Comparison of ENCODE assay signal across 15 cellular contexts in genomic region chr2:144137705-144138428, GRCh38.
A peak's percentile ranks its signal among the peaks of the same experiment; 100 is the strongest.
DNase-seq lines count a peak whose midpoint lies in the region; ATAC-seq, FAIRE-seq and TF ChIP-seq lines count a peak whose summit lies in the region.
"Had no signal": no experiment of that assay in that cellular context is flagged by ENCODE, and none has a peak within 500 bp of the region (broad histone marks: within the 10 kb centered on the region; RNA-seq: fewer than 3 reads in every experiment).

No MANE protein-coding gene starts in this region.

- H3K4me1 Mint-ChIP-seq in activated naive CD8-positive, alpha-beta T cell treated with anti-CD3 and anti-CD28 coated beads, Interleukin-2, amount 50 U/mL, for 24 hours, result peaks cover 1% of the 10 kb centered on the region
- peaks cover 1% of the 10 kb centered on the region for H3K4me1 Mint-ChIP-seq in activated naive CD8-positive, alpha-beta T cell treated with anti-CD3 and anti-CD28 coated beads for 36 hours
- peaks cover 24% of the 10 kb centered on the region for H3K4me1 Mint-ChIP-seq in astrocyte (ENCODE audit: low read depth, unreplicated experiment)
- H3K4me1 Mint-ChIP-seq in memory B cell, result peaks cover 5% of the 10 kb centered on the region
- no peaks in the 10 kb centered on the region for H3K4me1 Mint-ChIP-seq in immature natural killer cell

- H3K9ac ChIP-seq in astrocyte (ENCODE audit: low read length), result no peak overlapping the region

- TF ChIP-seq CTCF in astrocyte (IDR thresholded peaks at IDR 0.05; ENCODE audit: insufficient read depth, low read depth, low read length) (no peak), gastroesophageal sphincter (IDR thresholded peaks at IDR 0.05) (no peak)

- FAIRE-seq in astrocyte (lab: Jason Lieb, UNC), result peak; percentile 5

- peak; percentile 36 for ATAC-seq in activated naive CD8-positive, alpha-beta T cell treated with anti-CD3 and anti-CD28 coated beads, Interleukin-2, amount 50 U/mL, for 24 hours
- ATAC-seq in memory B cell (ENCODE audit: low read depth) (no peak), gastroesophageal sphincter (no peak), aorta (ENCODE audit: low FRiP score) (no peak)

- 82 to 90% methylated on average over 3 to 5 of the region's 5 CpGs for WGBS in gastroesophageal sphincter (ENCODE audit: low coverage in 1 of 2), 2 donors
- 97 to 98% methylated on average over 5 of the region's 5 CpGs for WGBS in aorta, 2 donors

- H3K27ac Mint-ChIP-seq in activated naive CD8-positive, alpha-beta T cell treated with anti-CD3 and anti-CD28 coated beads, Interleukin-2, amount 50 U/mL, for 24 hours, result no peak overlapping the region
- no peak overlapping the region for H3K27ac Mint-ChIP-seq in activated naive CD8-positive, alpha-beta T cell treated with anti-CD3 and anti-CD28 coated beads for 36 hours
- H3K27ac Mint-ChIP-seq in astrocyte (ENCODE audit: unreplicated experiment), result peak overlapping the region; percentile 90
- peak overlapping the region; percentile 18 for H3K27ac Mint-ChIP-seq in memory B cell
- peak overlapping the region in 2 of 6 donors; percentile 36 to 46 for H3K27ac Mint-ChIP-seq in immature natural killer cell

- H3K79me2 ChIP-seq in astrocyte (ENCODE audit: insufficient read depth, low read length), result no peaks in the 10 kb centered on the region

- peak overlapping the region; percentile 8 for H3K4me2 ChIP-seq in astrocyte (ENCODE audit: low read length)

- TF ChIP-seq EP300 in gastroesophageal sphincter (IDR thresholded peaks at IDR 0.05), result no peak

- H3K4me1 ChIP-seq in astrocyte (ENCODE audit: insufficient read depth, low read length) (peaks cover 8% of the 10 kb centered on the region), gastroesophageal sphincter (no peaks in the 10 kb centered on the region), aorta (ENCODE audit: control insufficient read depth in 1 of 2, insufficient read depth in 2 of 2, low read length in 2 of 2) (no peaks in the 10 kb centered on the region)

- H3K36me3 ChIP-seq in astrocyte (ENCODE audit: insufficient read depth, low read length) (no peaks in the 10 kb centered on the region), gastroesophageal sphincter (no peaks in the 10 kb centered on the region), aorta (ENCODE audit: control insufficient read depth in 1 of 2, insufficient read depth in 2 of 2, low read length in 1 of 2) (peaks cover 2 to 5% of the 10 kb centered on the region in 2 donors)
- H3K36me3 ChIP-seq: WERI-Rb-1 had no signal

- no peak overlapping the region for H2AFZ ChIP-seq in astrocyte (ENCODE audit: low read depth, low read length)

- H3K9me3 Mint-ChIP-seq in activated naive CD8-positive, alpha-beta T cell treated with anti-CD3 and anti-CD28 coated beads, Interleukin-2, amount 50 U/mL, for 24 hours, result no peaks in the 10 kb centered on the region
- H3K9me3 Mint-ChIP-seq in activated naive CD8-positive, alpha-beta T cell treated with anti-CD3 and anti-CD28 coated beads for 36 hours, result no peaks in the 10 kb centered on the region
- H3K9me3 Mint-ChIP-seq in astrocyte (ENCODE audit: unreplicated experiment) (no peaks in the 10 kb centered on the region), memory B cell (no peaks in the 10 kb centered on the region), immature natural killer cell (no peaks in the 10 kb centered on the region)
- H3K9me3 Mint-ChIP-seq: neural crest cell had no signal

- peaks cover 18% of the 10 kb centered on the region for H3K36me3 Mint-ChIP-seq in activated naive CD8-positive, alpha-beta T cell treated with anti-CD3 and anti-CD28 coated beads, Interleukin-2, amount 50 U/mL, for 24 hours (ENCODE audit: low read depth)
- H3K36me3 Mint-ChIP-seq in activated naive CD8-positive, alpha-beta T cell treated with anti-CD3 and anti-CD28 coated beads for 36 hours, result peaks cover 26% of the 10 kb centered on the region
- H3K36me3 Mint-ChIP-seq in astrocyte (ENCODE audit: low read depth, unreplicated experiment), result peaks cover 5% of the 10 kb centered on the region
- H3K36me3 Mint-ChIP-seq in memory B cell, result peaks cover 15% of the 10 kb centered on the region
- peaks cover 23 to 44% (median 27%) of the 10 kb centered on the region in 3 donors for H3K36me3 Mint-ChIP-seq in immature natural killer cell

- H3K27me3 ChIP-seq in astrocyte (ENCODE audit: insufficient read depth, low read length), result no peaks in the 10 kb centered on the region
- no peaks in the 10 kb centered on the region for H3K27me3 ChIP-seq in gastroesophageal sphincter
- no peaks in the 10 kb centered on the region for H3K27me3 ChIP-seq in aorta (ENCODE audit: control insufficient read depth in 1 of 2, insufficient read depth in 2 of 2, low read length in 1 of 2)

- no peaks in the 10 kb centered on the region for H4K20me1 ChIP-seq in astrocyte (ENCODE audit: insufficient read depth, low read length)

- TF ChIP-seq POLR2A in gastroesophageal sphincter (IDR thresholded peaks at IDR 0.05), result no peak

- peak overlapping the region; percentile 32 for H3K27ac ChIP-seq in astrocyte (ENCODE audit: low read depth, low read length)
- H3K27ac ChIP-seq in gastroesophageal sphincter, result no peak overlapping the region
- H3K27ac ChIP-seq in aorta (ENCODE audit: low read depth in 1 of 2, low read length in 2 of 2), result no peak overlapping the region
- H3K27ac ChIP-seq: RWPE1, WERI-Rb-1 had no signal

- DNase-seq in activated naive CD8-positive, alpha-beta T cell treated with anti-CD3 and anti-CD28 coated beads, Interleukin-2, amount 50 U/mL, for 24 hours, result no peak
- no peak for DNase-seq in activated naive CD8-positive, alpha-beta T cell treated with anti-CD3 and anti-CD28 coated beads for 36 hours
- DNase-seq in astrocyte (ENCODE audit: low read depth) (peak; percentile 60), memory B cell (ENCODE audit: low spot score in 2 of 2) (no peak), immature natural killer cell (no peak), aorta (no peak), SW480 (ENCODE audit: low spot score) (no peak)
- DNase-seq: activated CD8-positive, alpha-beta memory T cell treated with anti-CD3 and anti-CD28 coated beads, Interleukin-2, amount 50 U/mL, for 48 hours; DMS79 treated with DMSO at 0.1 percent for 48 hours; NCI-H1092; NCI-H446 treated with DMSO at 0.1 percent for 48 hours; WERI-Rb-1 had no signal

- no peak overlapping the region for H3K4me3 Mint-ChIP-seq in activated naive CD8-positive, alpha-beta T cell treated with anti-CD3 and anti-CD28 coated beads, Interleukin-2, amount 50 U/mL, for 24 hours
- H3K4me3 Mint-ChIP-seq in activated naive CD8-positive, alpha-beta T cell treated with anti-CD3 and anti-CD28 coated beads for 36 hours, result no peak overlapping the region
- H3K4me3 Mint-ChIP-seq in astrocyte (ENCODE audit: unreplicated experiment) (peak overlapping the region; percentile 2), memory B cell (no peak overlapping the region), immature natural killer cell (no peak overlapping the region)
- H3K4me3 Mint-ChIP-seq: neural crest cell had no signal

- H3K27me3 Mint-ChIP-seq in activated naive CD8-positive, alpha-beta T cell treated with anti-CD3 and anti-CD28 coated beads, Interleukin-2, amount 50 U/mL, for 24 hours, result no peaks in the 10 kb centered on the region
- H3K27me3 Mint-ChIP-seq in activated naive CD8-positive, alpha-beta T cell treated with anti-CD3 and anti-CD28 coated beads for 36 hours, result no peaks in the 10 kb centered on the region
- no peaks in the 10 kb centered on the region for H3K27me3 Mint-ChIP-seq in astrocyte (ENCODE audit: low read depth, unreplicated experiment)
- H3K27me3 Mint-ChIP-seq in memory B cell, result no peaks in the 10 kb centered on the region
- no peaks in the 10 kb centered on the region for H3K27me3 Mint-ChIP-seq in immature natural killer cell (ENCODE audit: low read depth in 3 of 3)

- H3K4me3 ChIP-seq in astrocyte (ENCODE audit: insufficient read depth, low read depth, low read length) (no peak overlapping the region), gastroesophageal sphincter (no peak overlapping the region), aorta (ENCODE audit: low read length in 2 of 2) (no peak overlapping the region)

- H3K9me3 ChIP-seq in astrocyte (ENCODE audit: insufficient read depth, low read depth, low read length), result no peaks in the 10 kb centered on the region
- no peaks in the 10 kb centered on the region for H3K9me3 ChIP-seq in gastroesophageal sphincter
- H3K9me3 ChIP-seq in aorta (ENCODE audit: control insufficient read depth, low read length), result no peaks in the 10 kb centered on the region

- intact Hi-C loops in aorta (cut with DNase I), result no loop called here

Comparison
In these comparisons a context has a peak if more than half of its experiments do, and no peak if none do; other contexts are left out.
1. H3K27ac Mint-ChIP-seq: peak in astrocyte (single experiment) and memory B cell (single experiment); none in activated naive CD8-positive, alpha-beta T cell treated with anti-CD3 and anti-CD28 coated beads, Interleukin-2, amount 50 U/mL, for 24 hours (single experiment) and activated naive CD8-positive, alpha-beta T cell treated with anti-CD3 and anti-CD28 coated beads for 36 hours (single experiment).